ENCODE assay signal across 9 cellular contexts in genomic region chr22:19890502-19891349, GRCh38. TPM values are rescaled to one million over a fixed set of nuclear protein-coding genes. Genes with fewer than 3 reads are reported as not detected.
DNase-seq lines count a peak whose midpoint lies in the region; ATAC-seq, FAIRE-seq and TF ChIP-seq lines count a peak whose summit lies in the region.
"Had no signal": no experiment of that assay in that cellular context is flagged by ENCODE, and none has a peak within 500 bp of the region (broad histone marks: within the 10 kb centered on the region; RNA-seq: fewer than 3 reads in every experiment).

No MANE protein-coding gene starts in this region.

- H3K4me1 Mint-ChIP-seq in T-cell: peaks cover 77 to 90% (median 90%) of the 10 kb centered on the region in 3 donors

- H3K27ac ChIP-seq in AG04450 (ENCODE audit: low read depth, low read length) (peak overlapping the region; percentile 39), DOHH2 (ENCODE audit: low read depth, low read length) (peak overlapping the region; percentile 97), HepG2 (ENCODE audit: extremely low read length, insufficient read depth, low read length) (no peak overlapping the region)

- H3K9me2 ChIP-seq in DOHH2 (replicated peaks; ENCODE audit: control insufficient read depth, low read length): no peaks in the 10 kb centered on the region

- H4K20me1 ChIP-seq in DOHH2 (ENCODE audit: control insufficient read depth, insufficient read depth, low read depth, low read length) (no peaks in the 10 kb centered on the region), HepG2 (ENCODE audit: insufficient read depth, low read length) (no peaks in the 10 kb centered on the region)

- BruUV-seq in HepG2 (replicated peaks; lab: Mats Ljungman, UMichigan): no TSS peak

- H3K27me3 ChIP-seq in AG04450 (ENCODE audit: control insufficient read depth, insufficient read depth, low read length): no peaks in the 10 kb centered on the region
- H3K27me3 ChIP-seq in DOHH2 (ENCODE audit: control insufficient read depth, low read length): no peaks in the 10 kb centered on the region
- no peaks in the 10 kb centered on the region for H3K27me3 ChIP-seq in HepG2 (ENCODE audit: control insufficient read depth in 1 of 2, insufficient read depth in 2 of 2, low read length in 2 of 2)

- peak overlapping the region; percentile 99 to 100 for H3K27ac Mint-ChIP-seq in T-cell

- no peak for TF ChIP-seq POLR2A in HepG2 (IDR thresholded peaks at IDR 0.05; ENCODE audit: insufficient read depth in 1 of 2, low read depth in 2 of 2, low read length in 2 of 2)

- TF ChIP-seq RAD21 in HepG2 (CRISPR knock-in tag; IDR thresholded peaks at IDR 0.05): no peak

- no peaks in the 10 kb centered on the region for H3K27me3 Mint-ChIP-seq in T-cell

- peaks cover 17% of the 10 kb centered on the region for H3F3A ChIP-seq in DOHH2 (ENCODE audit: control insufficient read depth, insufficient read depth)

- H3K79me2 ChIP-seq in DOHH2 (ENCODE audit: control insufficient read depth, low read length) (no peaks in the 10 kb centered on the region), HepG2 (ENCODE audit: insufficient read depth, low read length) (no peaks in the 10 kb centered on the region)

- ATAC-seq in T-cell (replicated peaks in 1 of 4) (no peak), HepG2 (no peak), HG02852 (IDR thresholded peaks at IDR 0.05; ENCODE audit: unreplicated experiment) (no peak), GM19463 (IDR thresholded peaks at IDR 0.05; ENCODE audit: unreplicated experiment) (no peak)

- H3K36me3 ChIP-seq in DOHH2 (ENCODE audit: control insufficient read depth, low read length) (peaks cover 7% of the 10 kb centered on the region), HepG2 (replicated peaks in 1 of 2; ENCODE audit: control insufficient read depth in 1 of 2, insufficient read depth in 2 of 2, low read length in 2 of 2) (peaks cover 2 to 7% of the 10 kb centered on the region in 2 experiments; a peak in 3 of 5 replicates)

- in situ Hi-C loops in HepG2 (cut with HindIII; ENCODE audit: extremely low pct_ligation_motif_present, low pct_unique_long_range_greater_than_20kb): no loop called here

- DNase-seq in AG04450 (ENCODE audit: low read depth, low spot score) (no peak), T-cell (no peak), HepG2 (ENCODE audit: low spot score) (no peak), CD1c-positive myeloid dendritic cell (ENCODE audit: extremely low spot score) (no peak), foreskin fibroblast (no peak)
- DNase-seq: NCI-H526 treated with DMSO at 0.1 percent for 48 hours had no signal

- no peaks in the 10 kb centered on the region for H3K36me3 Mint-ChIP-seq in T-cell

- H3K4me2 ChIP-seq in DOHH2 (ENCODE audit: low read length) (peak overlapping the region; percentile 87), HepG2 (ENCODE audit: low read depth, low read length) (0 out of 2 replicates have a peak overlapping the region, but pooled peaks have one; percentile 42)

- peak overlapping the region in 2 of 3 donors; percentile 67 to 86 for H3K4me3 Mint-ChIP-seq in T-cell

- CTCF ChIA-PET in AG04450 (lab: Charles Lee) (interaction anchor here (0.8 kb wide), 1 partner anchor 20 kb away, joined by 3 read pairs; no protein-coding TSS in a partner anchor), T-cell (lab: Charles Lee) (interaction anchor here in 1 of 2 donors (1.0 to 1.7 kb wide), 2 partner anchors 35 to 160 kb away, joined by 3 to 9 read pairs; no protein-coding TSS in a partner anchor), HepG2 (lab: Yijun Ruan, JAX; ENCODE audit: low intra/inter-chr PET ratio, low total read pairs) (no interaction called here)

- TF ChIP-seq CTCF in AG04450 (IDR thresholded peaks at IDR 0.05; ENCODE audit: low read depth, low read length): no peak
- no peak for TF ChIP-seq CTCF in DOHH2 (IDR thresholded peaks at IDR 0.05; ENCODE audit: low read depth, low read length, poor library complexity, severe bottlenecking)
- no peak for TF ChIP-seq CTCF in HepG2 (CRISPR knock-in tag; IDR thresholded peaks at IDR 0.05)
- no peak for TF ChIP-seq CTCF in foreskin fibroblast (IDR thresholded peaks at IDR 0.05; ENCODE audit: low read depth, low read length)

- H3K9ac ChIP-seq in HepG2 (ENCODE audit: insufficient read depth, low read depth, low read length): 0 out of 2 replicates have a peak overlapping the region, but pooled peaks have one; percentile 14

- H3K4me1 ChIP-seq in DOHH2 (ENCODE audit: control insufficient read depth, low read length) (peaks cover 70% of the 10 kb centered on the region), HepG2 (ENCODE audit: insufficient read depth, low read length) (peaks cover 27% of the 10 kb centered on the region)

- H3K9me3 ChIP-seq in AG04450 (ENCODE audit: control insufficient read depth, insufficient read depth, low read length) (no peaks in the 10 kb centered on the region), DOHH2 (ENCODE audit: control insufficient read depth, insufficient read depth, low read length) (no peaks in the 10 kb centered on the region), HepG2 (ENCODE audit: low read length) (no peaks in the 10 kb centered on the region)

- no peak for FAIRE-seq in HepG2 (lab: Jason Lieb, UNC)

- 93% methylated on average over 9 of the region's 20 CpGs for WGBS in HepG2 (ENCODE audit: low lambda C conversion rate)

- H2AFZ ChIP-seq in HepG2 (ENCODE audit: low read length): no peak overlapping the region

- intact Hi-C loops in HepG2 (cut with micrococcal nuclease; ENCODE audit: unreplicated experiment): loop anchor here (5.0 kb wide), 1 partner anchor 68 kb away; no protein-coding TSS in a partner anchor

- POLR2A ChIA-PET in AG04450 (lab: Yijun Ruan, JAX) (interaction anchor here (0.6 to 1.4 kb wide), 4 partner anchors 9 to 780 kb away, joined by 3 to 7 read pairs (median 5); no protein-coding TSS in a partner anchor), T-cell (lab: Charles Lee) (no interaction called here), HepG2 (lab: Yijun Ruan, JAX) (interaction anchor here (1.8 to 1.9 kb wide), 2 partner anchors 35 to 36 kb away, joined by 4 to 10 read pairs; partner anchors contain the start of genes GNB1L and RTL10)

- no peak for TF ChIP-seq EP300 in HepG2 (IDR thresholded peaks at IDR 0.05; ENCODE audit: low read depth in 2 of 2, low read length in 2 of 2)
- no peak for TF ChIP-seq EP300 in HepG2 (CRISPR knock-in tag; IDR thresholded peaks at IDR 0.05; ENCODE audit: borderline replicate concordance)

- no peak overlapping the region for H3K4me3 ChIP-seq in AG04450 (ENCODE audit: low read depth, low read length)
- peak overlapping the region; percentile 65 for H3K4me3 ChIP-seq in DOHH2 (ENCODE audit: low read length)
- no peak overlapping the region for H3K4me3 ChIP-seq in HepG2 (replicated peaks in 1 of 3; ENCODE audit: insufficient read depth in 1 of 3, low read depth in 2 of 3, low read length in 3 of 3)
- no peak overlapping the region for H3K4me3 ChIP-seq in foreskin fibroblast (ENCODE audit: low read depth in 1 of 2, low read length in 2 of 2)

- H3K9me3 Mint-ChIP-seq in T-cell: no peaks in the 10 kb centered on the region

RNA-seq across cellular contexts. Expression of gene GNB1L, which starts 36.1 kb away (rescaled TPM):
- 1.3 and 1.6 TPM in 2 replicates for polyA plus RNA-seq in AG04450 (2011; rRNA removed)
- polyA minus RNA-seq in AG04450 (2011; rRNA and poly(A)+ RNA removed): 0.43 and 0.46 TPM in 2 replicates
- total RNA-seq in T-cell: 10 to 100 TPM in 3 of 5 donors, 1 to 10 TPM in 2; 4.8 to 13.7 (median 12.9) TPM
- total RNA-seq in HepG2 (2016; rRNA removed; fragmentation: Illumina TruSeq; extraction: Trizol): 7.4 and 7.7 TPM in 2 replicates
- 2.1 and 3.2 TPM in 2 replicates for total RNA-seq in HepG2 (2016; cell fraction: cytosol; rRNA removed; fragmentation: Illumina TruSeq; extraction: Trizol; ENCODE audit: low read depth)
- total RNA-seq in HepG2 (2016; cell fraction: insoluble cytoplasmic fraction; rRNA removed; fragmentation: Illumina TruSeq; extraction: Trizol): 7.8 and 8.7 TPM in 2 replicates
- 4.1 and 4.4 TPM in 2 replicates for total RNA-seq in HepG2 (2016; cell fraction: membrane; rRNA removed; fragmentation: Illumina TruSeq; extraction: Trizol)
- 4.8 and 5.3 TPM in 2 replicates for total RNA-seq in HepG2 (2016; cell fraction: nucleus; rRNA removed; fragmentation: Illumina TruSeq; extraction: Trizol)
- 2.1 and 2.5 TPM in 2 replicates for polyA plus RNA-seq in HepG2 (2011; rRNA removed)
- polyA plus RNA-seq in HepG2 (2011; cell fraction: cytosol; rRNA removed): 1.7 and 3.9 TPM in 2 replicates
- 4.7 and 6.8 TPM in 2 replicates for polyA plus RNA-seq in HepG2 (2011; cell fraction: nucleus; rRNA removed)
- polyA plus RNA-seq in HepG2 (2012): 2.4 and 4.1 TPM in 2 replicates
- polyA plus RNA-seq in HepG2 (2016; cell fraction: cytosol; fragmentation: Illumina TruSeq; extraction: Trizol; ENCODE audit: low read depth): 1.7 and 2.3 TPM in 2 replicates
- polyA plus RNA-seq in HepG2 (2016; cell fraction: insoluble cytoplasmic fraction; fragmentation: Illumina TruSeq; extraction: Trizol; ENCODE audit: low read depth): 5.9 and 6.5 TPM in 2 replicates
- polyA plus RNA-seq in HepG2 (2016; cell fraction: membrane; fragmentation: Illumina TruSeq; extraction: Trizol; ENCODE audit: low read depth): 2.8 and 3.1 TPM in 2 replicates
- 4.2 and 7.0 TPM in 2 replicates for polyA plus RNA-seq in HepG2 (2016; cell fraction: nucleus; fragmentation: Illumina TruSeq; extraction: Trizol; ENCODE audit: insufficient read depth, low read depth)
- 2.4 and 4.9 TPM in 2 replicates for polyA minus RNA-seq in HepG2 (2011; rRNA and poly(A)+ RNA removed; ENCODE audit: low replicate concordance)
- 1.7 and 2.4 TPM in 2 replicates for polyA minus RNA-seq in HepG2 (2011; cell fraction: cytosol; rRNA and poly(A)+ RNA removed)
- polyA minus RNA-seq in HepG2 (2011; cell fraction: nucleus; rRNA and poly(A)+ RNA removed): 0.75 and 1.8 TPM in 2 replicates

RNA-seq across cellular contexts. Expression of gene RTL10, which starts 36.1 kb away (rescaled TPM):
- polyA plus RNA-seq in AG04450 (2011; rRNA removed) (9.5 and 13.1 TPM in 2 replicates), HepG2 (2011; rRNA removed) (15.8 and 18.2 TPM in 2 replicates)
- polyA minus RNA-seq in AG04450 (2011; rRNA and poly(A)+ RNA removed): 18.6 and 21.3 TPM in 2 replicates
- total RNA-seq in T-cell (10 to 100 TPM; 21.1 to 35.1 (median 28.5) TPM), HepG2 (2016; rRNA removed; fragmentation: Illumina TruSeq; extraction: Trizol) (14.1 and 17.6 TPM in 2 replicates)
- total RNA-seq in HepG2 (2016; cell fraction: cytosol; rRNA removed; fragmentation: Illumina TruSeq; extraction: Trizol; ENCODE audit: low read depth): 2.4 and 2.6 TPM in 2 replicates
- 10.3 and 13.8 TPM in 2 replicates for total RNA-seq in HepG2 (2016; cell fraction: insoluble cytoplasmic fraction; rRNA removed; fragmentation: Illumina TruSeq; extraction: Trizol)
- total RNA-seq in HepG2 (2016; cell fraction: membrane; rRNA removed; fragmentation: Illumina TruSeq; extraction: Trizol): 6.4 and 6.7 TPM in 2 replicates
- total RNA-seq in HepG2 (2016; cell fraction: nucleus; rRNA removed; fragmentation: Illumina TruSeq; extraction: Trizol): 15.1 and 15.3 TPM in 2 replicates
- 8.3 and 9.5 TPM in 2 replicates for polyA plus RNA-seq in HepG2 (2011; cell fraction: cytosol; rRNA removed)
- 47.3 and 53.1 TPM in 2 replicates for polyA plus RNA-seq in HepG2 (2011; cell fraction: nucleus; rRNA removed)
- 11.3 and 11.9 TPM in 2 replicates for polyA plus RNA-seq in HepG2 (2012)
- 1.3 and 1.5 TPM in 2 replicates for polyA plus RNA-seq in HepG2 (2016; cell fraction: cytosol; fragmentation: Illumina TruSeq; extraction: Trizol; ENCODE audit: low read depth)
- polyA plus RNA-seq in HepG2 (2016; cell fraction: insoluble cytoplasmic fraction; fragmentation: Illumina TruSeq; extraction: Trizol; ENCODE audit: low read depth): 8.2 and 12.3 TPM in 2 replicates
- 2.5 and 3.1 TPM in 2 replicates for polyA plus RNA-seq in HepG2 (2016; cell fraction: membrane; fragmentation: Illumina TruSeq; extraction: Trizol; ENCODE audit: low read depth)
- 23.5 and 25.4 TPM in 2 replicates for polyA plus RNA-seq in HepG2 (2016; cell fraction: nucleus; fragmentation: Illumina TruSeq; extraction: Trizol; ENCODE audit: insufficient read depth, low read depth)
- polyA minus RNA-seq in HepG2 (2011; rRNA and poly(A)+ RNA removed; ENCODE audit: low replicate concordance): 46.0 and 112 TPM in 2 replicates
- polyA minus RNA-seq in HepG2 (2011; cell fraction: cytosol; rRNA and poly(A)+ RNA removed): 8.4 and 10.0 TPM in 2 replicates
- polyA minus RNA-seq in HepG2 (2011; cell fraction: nucleus; rRNA and poly(A)+ RNA removed): 21.9 and 23.7 TPM in 2 replicates

RNA-seq across cellular contexts. Expression of gene COMT, which starts 50.8 kb away (rescaled TPM):
- polyA plus RNA-seq in AG04450 (2011; rRNA removed): 79.4 and 105 TPM in 2 replicates
- 29.9 and 32.0 TPM in 2 replicates for polyA minus RNA-seq in AG04450 (2011; rRNA and poly(A)+ RNA removed)
- 10 to 100 TPM; 30.6 to 53.1 (median 50.5) TPM for total RNA-seq in T-cell
- 144 and 162 TPM in 2 replicates for total RNA-seq in HepG2 (2016; rRNA removed; fragmentation: Illumina TruSeq; extraction: Trizol)
- 44.0 and 61.5 TPM in 2 replicates for total RNA-seq in HepG2 (2016; cell fraction: cytosol; rRNA removed; fragmentation: Illumina TruSeq; extraction: Trizol; ENCODE audit: low read depth)
- 127 and 167 TPM in 2 replicates for total RNA-seq in HepG2 (2016; cell fraction: insoluble cytoplasmic fraction; rRNA removed; fragmentation: Illumina TruSeq; extraction: Trizol)
- 60.4 and 90.3 TPM in 2 replicates for total RNA-seq in HepG2 (2016; cell fraction: membrane; rRNA removed; fragmentation: Illumina TruSeq; extraction: Trizol)
- 92.2 and 95.4 TPM in 2 replicates for total RNA-seq in HepG2 (2016; cell fraction: nucleus; rRNA removed; fragmentation: Illumina TruSeq; extraction: Trizol)
- polyA plus RNA-seq in HepG2 (2011; rRNA removed): 156 and 194 TPM in 2 replicates
- 185 and 260 TPM in 2 replicates for polyA plus RNA-seq in HepG2 (2011; cell fraction: cytosol; rRNA removed)
- 192 TPM in 2 replicates for polyA plus RNA-seq in HepG2 (2011; cell fraction: nucleus; rRNA removed)
- polyA plus RNA-seq in HepG2 (2012): 90.6 and 123 TPM in 2 replicates
- 59.9 and 87.6 TPM in 2 replicates for polyA plus RNA-seq in HepG2 (2016; cell fraction: cytosol; fragmentation: Illumina TruSeq; extraction: Trizol; ENCODE audit: low read depth)
- 139 and 159 TPM in 2 replicates for polyA plus RNA-seq in HepG2 (2016; cell fraction: insoluble cytoplasmic fraction; fragmentation: Illumina TruSeq; extraction: Trizol; ENCODE audit: low read depth)
- 62.3 and 85.6 TPM in 2 replicates for polyA plus RNA-seq in HepG2 (2016; cell fraction: membrane; fragmentation: Illumina TruSeq; extraction: Trizol; ENCODE audit: low read depth)
- polyA plus RNA-seq in HepG2 (2016; cell fraction: nucleus; fragmentation: Illumina TruSeq; extraction: Trizol; ENCODE audit: insufficient read depth, low read depth): 155 and 158 TPM in 2 replicates
- 32.2 and 191 TPM in 2 replicates for polyA minus RNA-seq in HepG2 (2011; rRNA and poly(A)+ RNA removed; ENCODE audit: low replicate concordance)
- polyA minus RNA-seq in HepG2 (2011; cell fraction: cytosol; rRNA and poly(A)+ RNA removed): 76.6 and 84.9 TPM in 2 replicates
- polyA minus RNA-seq in HepG2 (2011; cell fraction: nucleus; rRNA and poly(A)+ RNA removed): 33.6 and 36.1 TPM in 2 replicates

RNA-seq across cellular contexts. Expression of gene TXNRD2, which starts 50.9 kb away (rescaled TPM):
- polyA plus RNA-seq in AG04450 (2011; rRNA removed): 13.3 and 15.8 TPM in 2 replicates
- polyA minus RNA-seq in AG04450 (2011; rRNA and poly(A)+ RNA removed): 15.5 and 20.1 TPM in 2 replicates
- 10 to 100 TPM; 26.5 to 47.4 (median 28.7) TPM for total RNA-seq in T-cell
- total RNA-seq in HepG2 (2016; rRNA removed; fragmentation: Illumina TruSeq; extraction: Trizol): 16.4 and 18.6 TPM in 2 replicates
- 4.6 and 5.3 TPM in 2 replicates for total RNA-seq in HepG2 (2016; cell fraction: cytosol; rRNA removed; fragmentation: Illumina TruSeq; extraction: Trizol; ENCODE audit: low read depth)
- total RNA-seq in HepG2 (2016; cell fraction: insoluble cytoplasmic fraction; rRNA removed; fragmentation: Illumina TruSeq; extraction: Trizol): 16.6 and 20.5 TPM in 2 replicates
- 7.4 and 8.1 TPM in 2 replicates for total RNA-seq in HepG2 (2016; cell fraction: membrane; rRNA removed; fragmentation: Illumina TruSeq; extraction: Trizol)
- total RNA-seq in HepG2 (2016; cell fraction: nucleus; rRNA removed; fragmentation: Illumina TruSeq; extraction: Trizol): 17.3 and 19.7 TPM in 2 replicates
- polyA plus RNA-seq in HepG2 (2011; rRNA removed): 17.5 and 23.4 TPM in 2 replicates
- polyA plus RNA-seq in HepG2 (2011; cell fraction: cytosol; rRNA removed): 11.8 and 19.6 TPM in 2 replicates
- polyA plus RNA-seq in HepG2 (2011; cell fraction: nucleus; rRNA removed): 74.7 and 94.3 TPM in 2 replicates
- polyA plus RNA-seq in HepG2 (2012): 11.2 and 13.2 TPM in 2 replicates
- polyA plus RNA-seq in HepG2 (2016; cell fraction: cytosol; fragmentation: Illumina TruSeq; extraction: Trizol; ENCODE audit: low read depth): 3.6 and 4.0 TPM in 2 replicates
- 17.8 and 20.1 TPM in 2 replicates for polyA plus RNA-seq in HepG2 (2016; cell fraction: insoluble cytoplasmic fraction; fragmentation: Illumina TruSeq; extraction: Trizol; ENCODE audit: low read depth)
- 5.9 and 6.5 TPM in 2 replicates for polyA plus RNA-seq in HepG2 (2016; cell fraction: membrane; fragmentation: Illumina TruSeq; extraction: Trizol; ENCODE audit: low read depth)
- 34.4 and 34.7 TPM in 2 replicates for polyA plus RNA-seq in HepG2 (2016; cell fraction: nucleus; fragmentation: Illumina TruSeq; extraction: Trizol; ENCODE audit: insufficient read depth, low read depth)
- polyA minus RNA-seq in HepG2 (2011; rRNA and poly(A)+ RNA removed; ENCODE audit: low replicate concordance): 28.2 and 29.9 TPM in 2 replicates
- polyA minus RNA-seq in HepG2 (2011; cell fraction: cytosol; rRNA and poly(A)+ RNA removed): 10.6 and 12.9 TPM in 2 replicates
- polyA minus RNA-seq in HepG2 (2011; cell fraction: nucleus; rRNA and poly(A)+ RNA removed): 24.5 and 27.3 TPM in 2 replicates

Comparison
In these comparisons a context has a peak if more than half of its experiments do, and no peak if none do; other contexts are left out.
1. POLR2A ChIA-PET loops: an anchor here in AG04450 (0.6 to 1.4 kb wide) and HepG2 (1.8 to 1.9 kb wide); none called in T-cell.